1 cellular context compared by ENCODE assay signal in the genomic region with DNA sequence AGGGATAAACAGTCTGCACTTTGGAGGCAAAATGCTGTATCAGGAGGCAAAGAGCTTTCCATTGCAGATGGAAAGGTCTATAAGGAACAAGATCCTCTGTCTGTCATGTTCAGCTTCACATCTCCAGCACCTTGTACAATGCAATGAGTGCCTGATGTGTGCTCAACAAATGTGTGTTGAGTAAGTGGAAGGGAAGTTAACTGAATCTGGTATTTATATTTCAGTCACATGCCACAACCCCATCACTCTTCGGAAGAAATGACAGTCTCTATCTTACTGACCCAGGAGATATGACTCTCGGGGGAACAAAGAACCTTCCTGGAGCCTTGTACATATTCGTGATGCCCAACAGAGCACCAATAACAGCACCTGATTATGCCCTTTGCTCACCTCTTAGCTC.
TF ChIP-seq lines count a peak whose summit lies in the region.

No MANE protein-coding gene starts in this region.

TF ChIP-seq in K562, 482 proteins besides CTCF, POLR2A, EP300 and RAD21 (continued from another document):
- TF ChIP-seq CBX5 (IDR thresholded peaks at IDR 0.05; ENCODE audit: borderline replicate concordance, low read depth) (no peak), ZNF23 (CRISPR knock-in tag; IDR thresholded peaks at IDR 0.05) (no peak), EHMT2 (IDR thresholded peaks at IDR 0.05) (no peak), ZNF79 (CRISPR knock-in tag; IDR thresholded peaks at IDR 0.05; ENCODE audit: low read depth) (no peak), TOE1 (IDR thresholded peaks at IDR 0.05; ENCODE audit: borderline replicate concordance) (no peak), TOE1 (CRISPR knock-in tag; IDR thresholded peaks at IDR 0.05; ENCODE audit: borderline replicate concordance, low read depth) (no peak), YY1 (IDR thresholded peaks at IDR 0.05; ENCODE audit: borderline replicate concordance in 1 of 3, control insufficient read depth in 1 of 3, extremely low read depth in 1 of 3, insufficient read depth in 3 of 3, insufficient read length in 1 of 3, insufficient replicate concordance in 2 of 3, low read depth in 1 of 3, low read length in 2 of 3) (no peak), ZNF408 (CRISPR knock-in tag; IDR thresholded peaks at IDR 0.05; ENCODE audit: low read depth) (no peak), ZNF175 (CRISPR knock-in tag; IDR thresholded peaks at IDR 0.05; ENCODE audit: low read depth) (no peak), ZNF644 (tag; IDR thresholded peaks at IDR 0.05; ENCODE audit: low read depth) (no peak)
- TF ChIP-seq, protein P1, sequence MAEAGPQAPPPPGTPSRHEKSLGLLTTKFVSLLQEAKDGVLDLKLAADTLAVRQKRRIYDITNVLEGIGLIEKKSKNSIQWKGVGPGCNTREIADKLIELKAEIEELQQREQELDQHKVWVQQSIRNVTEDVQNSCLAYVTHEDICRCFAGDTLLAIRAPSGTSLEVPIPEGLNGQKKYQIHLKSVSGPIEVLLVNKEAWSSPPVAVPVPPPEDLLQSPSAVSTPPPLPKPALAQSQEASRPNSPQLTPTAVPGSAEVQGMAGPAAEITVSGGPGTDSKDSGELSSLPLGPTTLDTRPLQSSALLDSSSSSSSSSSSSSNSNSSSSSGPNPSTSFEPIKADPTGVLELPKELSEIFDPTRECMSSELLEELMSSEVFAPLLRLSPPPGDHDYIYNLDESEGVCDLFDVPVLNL (CRISPR knock-in tag; IDR thresholded peaks at IDR 0.05; ENCODE audit: low read depth): no peak
- TF ChIP-seq, protein P2, sequence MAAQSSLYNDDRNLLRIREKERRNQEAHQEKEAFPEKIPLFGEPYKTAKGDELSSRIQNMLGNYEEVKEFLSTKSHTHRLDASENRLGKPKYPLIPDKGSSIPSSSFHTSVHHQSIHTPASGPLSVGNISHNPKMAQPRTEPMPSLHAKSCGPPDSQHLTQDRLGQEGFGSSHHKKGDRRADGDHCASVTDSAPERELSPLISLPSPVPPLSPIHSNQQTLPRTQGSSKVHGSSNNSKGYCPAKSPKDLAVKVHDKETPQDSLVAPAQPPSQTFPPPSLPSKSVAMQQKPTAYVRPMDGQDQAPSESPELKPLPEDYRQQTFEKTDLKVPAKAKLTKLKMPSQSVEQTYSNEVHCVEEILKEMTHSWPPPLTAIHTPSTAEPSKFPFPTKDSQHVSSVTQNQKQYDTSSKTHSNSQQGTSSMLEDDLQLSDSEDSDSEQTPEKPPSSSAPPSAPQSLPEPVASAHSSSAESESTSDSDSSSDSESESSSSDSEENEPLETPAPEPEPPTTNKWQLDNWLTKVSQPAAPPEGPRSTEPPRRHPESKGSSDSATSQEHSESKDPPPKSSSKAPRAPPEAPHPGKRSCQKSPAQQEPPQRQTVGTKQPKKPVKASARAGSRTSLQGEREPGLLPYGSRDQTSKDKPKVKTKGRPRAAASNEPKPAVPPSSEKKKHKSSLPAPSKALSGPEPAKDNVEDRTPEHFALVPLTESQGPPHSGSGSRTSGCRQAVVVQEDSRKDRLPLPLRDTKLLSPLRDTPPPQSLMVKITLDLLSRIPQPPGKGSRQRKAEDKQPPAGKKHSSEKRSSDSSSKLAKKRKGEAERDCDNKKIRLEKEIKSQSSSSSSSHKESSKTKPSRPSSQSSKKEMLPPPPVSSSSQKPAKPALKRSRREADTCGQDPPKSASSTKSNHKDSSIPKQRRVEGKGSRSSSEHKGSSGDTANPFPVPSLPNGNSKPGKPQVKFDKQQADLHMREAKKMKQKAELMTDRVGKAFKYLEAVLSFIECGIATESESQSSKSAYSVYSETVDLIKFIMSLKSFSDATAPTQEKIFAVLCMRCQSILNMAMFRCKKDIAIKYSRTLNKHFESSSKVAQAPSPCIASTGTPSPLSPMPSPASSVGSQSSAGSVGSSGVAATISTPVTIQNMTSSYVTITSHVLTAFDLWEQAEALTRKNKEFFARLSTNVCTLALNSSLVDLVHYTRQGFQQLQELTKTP (IDR thresholded peaks at IDR 0.05; ENCODE audit: low read depth in 1 of 2, partially characterized antibody in 2 of 2): no peak
- TF ChIP-seq, protein P3, sequence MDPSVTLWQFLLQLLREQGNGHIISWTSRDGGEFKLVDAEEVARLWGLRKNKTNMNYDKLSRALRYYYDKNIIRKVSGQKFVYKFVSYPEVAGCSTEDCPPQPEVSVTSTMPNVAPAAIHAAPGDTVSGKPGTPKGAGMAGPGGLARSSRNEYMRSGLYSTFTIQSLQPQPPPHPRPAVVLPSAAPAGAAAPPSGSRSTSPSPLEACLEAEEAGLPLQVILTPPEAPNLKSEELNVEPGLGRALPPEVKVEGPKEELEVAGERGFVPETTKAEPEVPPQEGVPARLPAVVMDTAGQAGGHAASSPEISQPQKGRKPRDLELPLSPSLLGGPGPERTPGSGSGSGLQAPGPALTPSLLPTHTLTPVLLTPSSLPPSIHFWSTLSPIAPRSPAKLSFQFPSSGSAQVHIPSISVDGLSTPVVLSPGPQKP (CRISPR knock-in tag; IDR thresholded peaks at IDR 0.05): no peak
- TF ChIP-seq, protein P4, sequence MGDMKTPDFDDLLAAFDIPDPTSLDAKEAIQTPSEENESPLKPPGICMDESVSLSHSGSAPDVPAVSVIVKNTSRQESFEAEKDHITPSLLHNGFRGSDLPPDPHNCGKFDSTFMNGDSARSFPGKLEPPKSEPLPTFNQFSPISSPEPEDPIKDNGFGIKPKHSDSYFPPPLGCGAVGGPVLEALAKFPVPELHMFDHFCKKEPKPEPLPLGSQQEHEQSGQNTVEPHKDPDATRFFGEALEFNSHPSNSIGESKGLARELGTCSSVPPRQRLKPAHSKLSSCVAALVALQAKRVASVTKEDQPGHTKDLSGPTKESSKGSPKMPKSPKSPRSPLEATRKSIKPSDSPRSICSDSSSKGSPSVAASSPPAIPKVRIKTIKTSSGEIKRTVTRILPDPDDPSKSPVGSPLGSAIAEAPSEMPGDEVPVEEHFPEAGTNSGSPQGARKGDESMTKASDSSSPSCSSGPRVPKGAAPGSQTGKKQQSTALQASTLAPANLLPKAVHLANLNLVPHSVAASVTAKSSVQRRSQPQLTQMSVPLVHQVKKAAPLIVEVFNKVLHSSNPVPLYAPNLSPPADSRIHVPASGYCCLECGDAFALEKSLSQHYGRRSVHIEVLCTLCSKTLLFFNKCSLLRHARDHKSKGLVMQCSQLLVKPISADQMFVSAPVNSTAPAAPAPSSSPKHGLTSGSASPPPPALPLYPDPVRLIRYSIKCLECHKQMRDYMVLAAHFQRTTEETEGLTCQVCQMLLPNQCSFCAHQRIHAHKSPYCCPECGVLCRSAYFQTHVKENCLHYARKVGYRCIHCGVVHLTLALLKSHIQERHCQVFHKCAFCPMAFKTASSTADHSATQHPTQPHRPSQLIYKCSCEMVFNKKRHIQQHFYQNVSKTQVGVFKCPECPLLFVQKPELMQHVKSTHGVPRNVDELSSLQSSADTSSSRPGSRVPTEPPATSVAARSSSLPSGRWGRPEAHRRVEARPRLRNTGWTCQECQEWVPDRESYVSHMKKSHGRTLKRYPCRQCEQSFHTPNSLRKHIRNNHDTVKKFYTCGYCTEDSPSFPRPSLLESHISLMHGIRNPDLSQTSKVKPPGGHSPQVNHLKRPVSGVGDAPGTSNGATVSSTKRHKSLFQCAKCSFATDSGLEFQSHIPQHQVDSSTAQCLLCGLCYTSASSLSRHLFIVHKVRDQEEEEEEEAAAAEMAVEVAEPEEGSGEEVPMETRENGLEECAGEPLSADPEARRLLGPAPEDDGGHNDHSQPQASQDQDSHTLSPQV (IDR thresholded peaks at IDR 0.05): no peak
